9 cellular contexts compared by ENCODE assay signal in the genomic region with DNA sequence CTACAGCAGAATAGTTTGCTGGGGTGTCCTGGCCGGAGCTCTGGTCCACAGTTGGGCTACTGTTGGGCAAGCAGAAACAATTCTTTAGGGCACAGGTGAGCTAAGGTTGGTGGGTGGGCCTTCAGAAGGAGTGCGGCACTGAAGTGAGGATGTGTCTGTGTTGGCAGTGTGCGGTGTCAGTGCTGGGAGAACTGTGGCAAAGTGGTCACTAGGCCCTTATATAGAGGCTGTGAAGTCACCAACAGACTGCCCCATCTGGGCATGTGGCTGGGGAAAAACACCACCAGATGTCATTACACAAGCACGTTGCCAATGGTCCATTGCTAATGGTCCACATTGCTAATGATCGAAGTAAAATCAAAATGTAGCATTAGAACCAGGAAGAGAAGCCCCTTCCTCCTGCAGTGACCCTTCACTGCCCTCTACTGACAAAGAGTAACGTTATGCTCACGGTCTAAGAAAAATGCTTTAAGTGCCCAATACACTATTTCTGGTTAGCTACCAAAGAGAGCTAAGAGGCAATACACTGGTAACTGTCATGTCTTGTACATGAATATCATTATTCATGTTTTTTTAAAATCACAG. TPM values are rescaled to one million over a fixed set of nuclear protein-coding genes. Genes with fewer than 3 reads are reported as not detected.
A peak's percentile ranks its signal among the peaks of the same experiment; 100 is the strongest.
DNase-seq lines count a peak whose midpoint lies in the region; ATAC-seq and TF ChIP-seq lines count a peak whose summit lies in the region.
"Had no signal": no experiment of that assay in that cellular context is flagged by ENCODE, and none has a peak within 500 bp of the region (broad histone marks: within the 10 kb centered on the region; RNA-seq: fewer than 3 reads in every experiment).

No MANE protein-coding gene starts in this region.

- H3K4me2 ChIP-seq in OCI-LY7 (ENCODE audit: low read length) = no peak overlapping the region

- no peaks in the 10 kb centered on the region for H3K36me3 Mint-ChIP-seq in HFFc6 (ENCODE audit: low read depth)
- H3K36me3 Mint-ChIP-seq in activated T-cell treated with anti-CD3 and anti-CD28 coated beads, Interleukin-2, amount 50 U/mL, for 4 hours (ENCODE audit: insufficient read depth) = no peaks in the 10 kb centered on the region

- peak overlapping the region; percentile 56; the same call in 1 of the 2 replicates for H2AFZ ChIP-seq in OCI-LY7 (ENCODE audit: low read length)

- no peaks in the 10 kb centered on the region for H3K4me1 Mint-ChIP-seq in HFFc6 (ENCODE audit: low read depth)
- H3K4me1 Mint-ChIP-seq in activated T-cell treated with anti-CD3 and anti-CD28 coated beads, Interleukin-2, amount 50 U/mL, for 4 hours (ENCODE audit: low read depth) = no peaks in the 10 kb centered on the region

- POLR2A ChIA-PET in OCI-LY7 (lab: Charles Lee) = interaction anchor here (1.0 kb wide), 1 partner anchor 150 kb away, joined by 3 read pairs; no protein-coding TSS in a partner anchor

- no peak overlapping the region for H3K27ac Mint-ChIP-seq in HFFc6
- H3K27ac Mint-ChIP-seq: activated T-helper 17 cell treated with anti-CD3 and anti-CD28 coated beads, Interleukin-2, amount 50 U/mL, for 72 hours had no signal

- intact Hi-C loops in OCI-LY7 (cut with micrococcal nuclease; ENCODE audit: unreplicated experiment) = no loop called here

- DNase-seq in D341Med (ENCODE audit: low spot score) (peak; percentile 43), HFFc6 (no peak), OCI-LY7 (ENCODE audit: low spot score) (peak; percentile 17), iris pigment epithelial cell (ENCODE audit: low read depth) (peak; percentile 56), NCI-H1436 treated with DMSO at 0.1 percent for 48 hours (lab: John Stamatoyannopoulos, UW) (no peak), NCI-H510A treated with DMSO at 0.1 percent for 48 hours (lab: John Stamatoyannopoulos, UW) (no peak), NCI-H1930 (lab: John Stamatoyannopoulos, UW) (no peak)
- no peak for DNase-seq in activated T-cell treated with anti-CD3 and anti-CD28 coated beads, Interleukin-2, amount 50 U/mL, for 4 hours

- H3K4me3 Mint-ChIP-seq in HFFc6 = no peak overlapping the region
- no peak overlapping the region for H3K4me3 Mint-ChIP-seq in activated T-cell treated with anti-CD3 and anti-CD28 coated beads, Interleukin-2, amount 50 U/mL, for 4 hours
- H3K4me3 Mint-ChIP-seq: activated T-helper 17 cell treated with anti-CD3 and anti-CD28 coated beads, Interleukin-2, amount 50 U/mL, for 72 hours had no signal

- H3K4me3 ChIP-seq in OCI-LY7 (ENCODE audit: low read depth, low read length, poor library complexity, severe bottlenecking) = no peak overlapping the region

- no peaks in the 10 kb centered on the region for H3K79me2 ChIP-seq in OCI-LY7 (ENCODE audit: insufficient read depth, low read depth, low read length)

- H3K4me1 ChIP-seq in OCI-LY7 (ENCODE audit: insufficient read depth, low read length, poor library complexity, severe bottlenecking) = no peaks in the 10 kb centered on the region

- BruUV-seq in OCI-LY7 (replicated peaks; lab: Mats Ljungman, UMichigan) = no TSS peak

- H4K20me1 ChIP-seq in OCI-LY7 (ENCODE audit: insufficient read depth, low read length) = no peaks in the 10 kb centered on the region

- H3K9me3 Mint-ChIP-seq in HFFc6 = no peaks in the 10 kb centered on the region
- H3K9me3 Mint-ChIP-seq in activated T-cell treated with anti-CD3 and anti-CD28 coated beads, Interleukin-2, amount 50 U/mL, for 4 hours = no peaks in the 10 kb centered on the region
- H3K9me3 Mint-ChIP-seq: activated T-helper 17 cell treated with anti-CD3 and anti-CD28 coated beads, Interleukin-2, amount 50 U/mL, for 72 hours had no signal

- ATAC-seq in activated T-cell treated with anti-CD3 and anti-CD28 coated beads, Interleukin-2, amount 50 U/mL, for 4 hours = no peak
- ATAC-seq: activated T-helper 17 cell treated with anti-CD3 and anti-CD28 coated beads, Interleukin-2, amount 50 U/mL, for 72 hours had no signal

- H3K36me3 ChIP-seq in OCI-LY7 (ENCODE audit: insufficient read depth, low read length) = no peaks in the 10 kb centered on the region

- H3K27ac ChIP-seq in OCI-LY7 (ENCODE audit: low read depth, low read length, poor library complexity, severe bottlenecking) = no peak overlapping the region

- TF ChIP-seq CTCF in HFFc6 (IDR thresholded peaks at IDR 0.05) (peak; percentile 29; the same call in 1 of the 2 replicates), OCI-LY7 (conservative IDR thresholded peaks at IDR 0.05; ENCODE audit: low read length) (peak; percentile 55)

- no peaks in the 10 kb centered on the region; the same call in 1 of the 2 replicates for H3K27me3 Mint-ChIP-seq in HFFc6 (ENCODE audit: insufficient read depth)
- peaks cover 2% of the 10 kb centered on the region for H3K27me3 Mint-ChIP-seq in activated T-cell treated with anti-CD3 and anti-CD28 coated beads, Interleukin-2, amount 50 U/mL, for 4 hours (ENCODE audit: low read depth)
- H3K27me3 Mint-ChIP-seq: activated T-helper 17 cell treated with anti-CD3 and anti-CD28 coated beads, Interleukin-2, amount 50 U/mL, for 72 hours had no signal

- CTCF ChIA-PET in OCI-LY7 (lab: Charles Lee; ENCODE audit: unreplicated experiment) = no interaction called here

- H3K9me2 ChIP-seq in OCI-LY7 (ENCODE audit: insufficient read depth, low read length) = no peaks in the 10 kb centered on the region

- H3K9me3 ChIP-seq in OCI-LY7 (ENCODE audit: low read length) = no peaks in the 10 kb centered on the region

RNA-seq across cellular contexts. Expression of gene SCN1A, which starts 21.3 kb away (rescaled TPM):
- total RNA-seq in HFFc6 (2021; fragmentation: NEBNext Ultra II Directional; extraction: Animal tissue kit (Norgen Biotek cat#: 25700)) = not detected
- total RNA-seq in OCI-LY7 (2014; rRNA removed; shearing (Covaris generic)) = not detected in 2 replicates
- total RNA-seq in OCI-LY7 (2022) = not detected in 2 replicates
- not detected for total RNA-seq in activated T-cell treated with anti-CD3 and anti-CD28 coated beads, Interleukin-2, amount 50 U/mL, for 4 hours
- total RNA-seq: activated T-helper 17 cell treated with anti-CD3 and anti-CD28 coated beads, Interleukin-2, amount 50 U/mL, for 72 hours had no signal

Comparison
In these comparisons a context has a peak if more than half of its experiments do, and no peak if none do; other contexts are left out.
1. DNase-seq: peak in D341Med (single experiment), OCI-LY7 (single experiment) and iris pigment epithelial cell (single experiment); none in HFFc6 (single experiment), activated T-cell treated with anti-CD3 and anti-CD28 coated beads, Interleukin-2, amount 50 U/mL, for 4 hours (single experiment), NCI-H1436 treated with DMSO at 0.1 percent for 48 hours (single experiment), NCI-H510A treated with DMSO at 0.1 percent for 48 hours (single experiment) and NCI-H1930 (0 of 2).